In the genomic region with DNA sequence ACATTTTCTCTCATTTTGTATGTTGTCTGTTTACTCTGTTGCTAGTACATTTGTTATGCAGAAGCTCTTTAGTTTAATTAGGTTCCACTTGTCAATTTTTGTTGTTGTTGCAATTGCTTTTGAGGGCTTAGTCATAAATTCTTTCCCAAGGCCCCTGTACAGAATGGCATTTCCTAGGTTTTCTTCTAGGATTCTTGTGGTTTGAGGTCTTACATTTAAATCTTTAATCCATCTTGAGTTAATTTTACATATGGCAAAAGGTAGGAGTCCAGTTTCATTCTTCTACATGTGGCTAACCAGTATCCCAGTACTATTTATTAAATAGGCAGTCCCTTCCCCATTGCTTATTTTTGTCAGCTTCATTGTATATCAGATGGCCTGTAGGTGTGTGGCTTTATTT, we compare ENCODE assay signal across 19 cellular contexts.
A peak's percentile ranks its signal among the peaks of the same experiment; 100 is the strongest.
DNase-seq lines count a peak whose midpoint lies in the region; TF ChIP-seq lines count a peak whose summit lies in the region.
"Had no signal": no experiment of that assay in that cellular context is flagged by ENCODE, and none has a peak within 500 bp of the region (broad histone marks: within the 10 kb centered on the region; RNA-seq: fewer than 3 reads in every experiment).

No MANE protein-coding gene starts in this region.

- TF ChIP-seq CTCF in choroid plexus epithelial cell (conservative IDR thresholded peaks at IDR 0.05; ENCODE audit: low read depth, low read length) (no peak), smooth muscle cell (IDR thresholded peaks at IDR 0.05; ENCODE audit: borderline replicate concordance, insufficient read depth, poor library complexity, severe bottlenecking) (no peak)

- H3K4me1 ChIP-seq in smooth muscle cell (ENCODE audit: low read depth): no peaks in the 10 kb centered on the region
- H3K4me1 ChIP-seq in effector memory CD4-positive, alpha-beta T cell (ENCODE audit: control insufficient read depth, insufficient read depth, low read length, poor library complexity, severe bottlenecking): no peaks in the 10 kb centered on the region
- H3K4me1 ChIP-seq: BE2C, SJSA1 had no signal

- no peaks in the 10 kb centered on the region for H3K79me2 ChIP-seq in smooth muscle cell (ENCODE audit: low read depth)

- H3K27ac ChIP-seq in smooth muscle cell (ENCODE audit: low read depth): no peak overlapping the region
- no peak overlapping the region for H3K27ac ChIP-seq in caudate nucleus (ENCODE audit: low read depth, low read length)
- H3K27ac ChIP-seq in effector memory CD4-positive, alpha-beta T cell (ENCODE audit: insufficient read depth, low read length, poor library complexity, severe bottlenecking): no peak overlapping the region
- H3K27ac ChIP-seq: SJSA1 had no signal

- no peaks in the 10 kb centered on the region for H3K27me3 ChIP-seq in smooth muscle cell (ENCODE audit: low read depth)
- H3K27me3 ChIP-seq in effector memory CD4-positive, alpha-beta T cell (replicated peaks; ENCODE audit: control insufficient read depth, insufficient read depth, low read length, poor library complexity, severe bottlenecking): no peaks in the 10 kb centered on the region
- H3K27me3 ChIP-seq: BE2C, SJSA1 had no signal

- H3K4me3 ChIP-seq in choroid plexus epithelial cell (ENCODE audit: low read depth, low read length) (no peak overlapping the region), smooth muscle cell (no peak overlapping the region)
- no peak overlapping the region for H3K4me3 ChIP-seq in effector memory CD4-positive, alpha-beta T cell (ENCODE audit: insufficient read depth, low read depth, low read length, poor library complexity, severe bottlenecking)
- H3K4me3 ChIP-seq: SJSA1 had no signal

- peak overlapping the region; percentile 35 for H3K4me2 ChIP-seq in smooth muscle cell

- no peak overlapping the region for H3K9ac ChIP-seq in smooth muscle cell (ENCODE audit: low read depth)

- H3F3A ChIP-seq in smooth muscle cell (ENCODE audit: low read depth): no peaks in the 10 kb centered on the region

- H2AFZ ChIP-seq in smooth muscle cell (ENCODE audit: low read depth): no peak overlapping the region

- no peaks in the 10 kb centered on the region for H3K36me3 ChIP-seq in smooth muscle cell (ENCODE audit: low read depth)
- H3K36me3 ChIP-seq in effector memory CD4-positive, alpha-beta T cell (ENCODE audit: control insufficient read depth, insufficient read depth, low read length): no peaks in the 10 kb centered on the region
- H3K36me3 ChIP-seq: BE2C, SJSA1 had no signal

- H3K9me3 ChIP-seq in smooth muscle cell (replicated peaks; ENCODE audit: low read depth): no peaks in the 10 kb centered on the region
- H3K9me3 ChIP-seq in effector memory CD4-positive, alpha-beta T cell (ENCODE audit: control insufficient read depth, low read length): no peaks in the 10 kb centered on the region
- H3K9me3 ChIP-seq: BE2C, SJSA1 had no signal

- no peaks in the 10 kb centered on the region for H4K20me1 ChIP-seq in smooth muscle cell (ENCODE audit: low read depth)

- peak; percentile 1 for DNase-seq in M059J (ENCODE audit: low read depth)
- DNase-seq in choroid plexus epithelial cell (ENCODE audit: low read depth): peak; percentile 8
- peak; percentile 11 for DNase-seq in iris pigment epithelial cell (ENCODE audit: low read depth)
- DNase-seq in smooth muscle cell (lab: John Stamatoyannopoulos, UW; ENCODE audit: unreplicated experiment): no peak
- DNase-seq in caudate nucleus (lab: John Stamatoyannopoulos, UW): no peak
- DNase-seq in NCI-H2196 treated with DMSO at 0.1 percent for 48 hours (lab: John Stamatoyannopoulos, UW; ENCODE audit: unreplicated experiment): no peak
- DNase-seq in effector memory CD4-positive, alpha-beta T cell: no peak
- DNase-seq: BE2C, DMS53, GDM1, KBM-7, NCI-H1092, NCI-H1436, NCI-H1930, NCI-H226, NCI-H524, NCI-H774, OCI-M1 had no signal

Comparison
In these comparisons a context has a peak if more than half of its experiments do, and no peak if none do; other contexts are left out.
1. DNase-seq: peak in M059J (single experiment), choroid plexus epithelial cell (single experiment) and iris pigment epithelial cell (single experiment); none in smooth muscle cell (single experiment), caudate nucleus (0 of 61), NCI-H2196 treated with DMSO at 0.1 percent for 48 hours (single experiment) and effector memory CD4-positive, alpha-beta T cell (0 of 3).